ENCODE assay signal across 10 cellular contexts in genomic region chr14:19771491-19771890, GRCh38. TPM values are rescaled to one million over a fixed set of nuclear protein-coding genes. Genes with fewer than 3 reads are reported as not detected.
"Had no signal": no experiment of that assay in that cellular context is flagged by ENCODE, and none has a peak within 500 bp of the region (broad histone marks: within the 10 kb centered on the region; RNA-seq: fewer than 3 reads in every experiment).

No MANE protein-coding gene starts in this region.

RNA-seq across cellular contexts. Expression of gene OR4M1, which starts 1.8 kb away (rescaled TPM):
- total RNA-seq: LHCN-M2, MCF 10A, NCI-H460, OCI-LY7, PC-9, Right ventricle myocardium inferior, RPMI7951, SJCRH30, T-cell had no signal

RNA-seq across cellular contexts. Expression of gene OR4Q3, which starts 28.1 kb away (rescaled TPM):
- total RNA-seq: LHCN-M2, MCF 10A, NCI-H460, OCI-LY7, PC-9, Right ventricle myocardium inferior, RPMI7951, SJCRH30, SK-MEL-5, T-cell had no signal

RNA-seq across cellular contexts. Expression of gene OR4N2, which starts 32.1 kb away (rescaled TPM):
- total RNA-seq: LHCN-M2, MCF 10A, NCI-H460, OCI-LY7, PC-9, Right ventricle myocardium inferior, SJCRH30, SK-MEL-5, T-cell had no signal

RNA-seq across cellular contexts. Expression of gene OR11H2, which starts 57.8 kb away (rescaled TPM):
- total RNA-seq: LHCN-M2, MCF 10A, NCI-H460, OCI-LY7, PC-9, Right ventricle myocardium inferior, RPMI7951, SJCRH30, SK-MEL-5, T-cell had no signal
